1 cellular context compared by ENCODE assay signal in genomic region chr20:1893721-1894470, GRCh38.
TF ChIP-seq lines count a peak whose summit lies in the region.

No MANE protein-coding gene starts in this region.

TF ChIP-seq in SK-N-SH, 30 proteins besides CTCF, POLR2A, EP300 and RAD21 (continued from another document):
- TF ChIP-seq USF1 (IDR thresholded peaks at IDR 0.05; ENCODE audit: borderline replicate concordance, low read depth) (no peak), NFIC (IDR thresholded peaks at IDR 0.05; ENCODE audit: borderline replicate concordance) (no peak), GABPA (IDR thresholded peaks at IDR 0.05; ENCODE audit: low read depth) (no peak), GATA2 (CRISPR knock-in tag; IDR thresholded peaks at IDR 0.05) (no peak), POLR2AphosphoS5 (IDR thresholded peaks at IDR 0.05; ENCODE audit: low read depth, low read length) (no peak), RXRA (IDR thresholded peaks at IDR 0.05; ENCODE audit: borderline replicate concordance, low read depth) (no peak), MAX (IDR thresholded peaks at IDR 0.05; ENCODE audit: low read depth) (no peak), FOSL2 (IDR thresholded peaks at IDR 0.05; ENCODE audit: borderline replicate concordance, low read depth) (no peak), IRF3 (IDR thresholded peaks at IDR 0.05; ENCODE audit: low read depth, low read length) (no peak), EZH2phosphoT487 (IDR thresholded peaks at IDR 0.05; ENCODE audit: borderline replicate concordance, low read depth) (no peak), RCOR1 (IDR thresholded peaks at IDR 0.05; ENCODE audit: low read length) (no peak)
